In the genomic region with DNA sequence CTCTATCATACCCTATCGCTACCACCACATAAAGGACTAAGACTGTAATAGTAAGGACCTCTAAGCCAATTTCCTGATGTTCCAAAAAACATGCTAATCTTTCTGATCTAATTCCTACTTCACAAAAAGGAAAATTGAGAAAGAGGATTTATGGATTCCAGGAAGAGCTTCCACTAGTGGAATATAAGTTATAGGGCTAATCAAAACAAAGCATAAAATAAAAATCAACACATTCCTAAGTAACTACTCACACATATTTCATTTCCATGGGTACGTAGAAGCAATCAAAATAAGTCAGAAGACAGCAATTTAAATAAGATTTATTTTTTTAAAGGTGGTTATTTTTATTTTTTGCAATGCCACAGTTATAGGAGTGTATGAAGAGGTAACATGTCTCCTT, we compare ENCODE assay signal across 1 cellular context.
TF ChIP-seq lines count a peak whose summit lies in the region.

No MANE protein-coding gene starts in this region.

TF ChIP-seq in IMR-90, 13 proteins besides CTCF, POLR2A, EP300 and RAD21:
- TF ChIP-seq MAZ (IDR thresholded peaks at IDR 0.05; ENCODE audit: borderline replicate concordance, low read depth, low read length) (no peak), SMC3 (IDR thresholded peaks at IDR 0.05; ENCODE audit: low read depth, low read length) (no peak), MXI1 (IDR thresholded peaks at IDR 0.05; ENCODE audit: borderline replicate concordance, low read depth, low read length) (no peak), CEBPB (IDR thresholded peaks at IDR 0.05; ENCODE audit: low read depth, low read length) (no peak)
- TF ChIP-seq, protein P1, sequence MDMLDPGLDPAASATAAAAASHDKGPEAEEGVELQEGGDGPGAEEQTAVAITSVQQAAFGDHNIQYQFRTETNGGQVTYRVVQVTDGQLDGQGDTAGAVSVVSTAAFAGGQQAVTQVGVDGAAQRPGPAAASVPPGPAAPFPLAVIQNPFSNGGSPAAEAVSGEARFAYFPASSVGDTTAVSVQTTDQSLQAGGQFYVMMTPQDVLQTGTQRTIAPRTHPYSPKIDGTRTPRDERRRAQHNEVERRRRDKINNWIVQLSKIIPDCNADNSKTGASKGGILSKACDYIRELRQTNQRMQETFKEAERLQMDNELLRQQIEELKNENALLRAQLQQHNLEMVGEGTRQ (IDR thresholded peaks at IDR 0.05; ENCODE audit: low read depth, low read length): no peak
- TF ChIP-seq, protein P2, sequence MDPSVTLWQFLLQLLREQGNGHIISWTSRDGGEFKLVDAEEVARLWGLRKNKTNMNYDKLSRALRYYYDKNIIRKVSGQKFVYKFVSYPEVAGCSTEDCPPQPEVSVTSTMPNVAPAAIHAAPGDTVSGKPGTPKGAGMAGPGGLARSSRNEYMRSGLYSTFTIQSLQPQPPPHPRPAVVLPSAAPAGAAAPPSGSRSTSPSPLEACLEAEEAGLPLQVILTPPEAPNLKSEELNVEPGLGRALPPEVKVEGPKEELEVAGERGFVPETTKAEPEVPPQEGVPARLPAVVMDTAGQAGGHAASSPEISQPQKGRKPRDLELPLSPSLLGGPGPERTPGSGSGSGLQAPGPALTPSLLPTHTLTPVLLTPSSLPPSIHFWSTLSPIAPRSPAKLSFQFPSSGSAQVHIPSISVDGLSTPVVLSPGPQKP (IDR thresholded peaks at IDR 0.05; ENCODE audit: borderline replicate concordance, low read depth, low read length): no peak
